Comparison of ENCODE assay signal across 4 cellular contexts in genomic region chr16:70148453-70148852, GRCh38. TPM values are rescaled to one million over a fixed set of nuclear protein-coding genes. Genes with fewer than 3 reads are reported as not detected.
"Had no signal": no experiment of that assay in that cellular context is flagged by ENCODE, and none has a peak within 500 bp of the region (broad histone marks: within the 10 kb centered on the region; RNA-seq: fewer than 3 reads in every experiment).

No MANE protein-coding gene starts in this region.

RNA-seq across cellular contexts. Expression of gene CLEC18C, which starts 25.1 kb away (rescaled TPM):
- total RNA-seq: activated CD4-positive, alpha-beta memory T cell treated with anti-CD3 and anti-CD28 coated beads for 36 hours; activated CD4-positive, alpha-beta T cell treated with anti-CD3 and anti-CD28 coated beads, Interleukin-2, amount 10 ng/mL, durations not matched to agents 24 days and 14 days; activated CD8-positive, alpha-beta T cell treated with anti-CD3 and anti-CD28 coated beads for 36 hours; activated naive CD4-positive, alpha-beta T cell treated with anti-CD3 and anti-CD28 coated beads, Interleukin-2, amount 50 U/mL, for 72 hours had no signal
